ENCODE assay signal across 8 cellular contexts in the genomic region with DNA sequence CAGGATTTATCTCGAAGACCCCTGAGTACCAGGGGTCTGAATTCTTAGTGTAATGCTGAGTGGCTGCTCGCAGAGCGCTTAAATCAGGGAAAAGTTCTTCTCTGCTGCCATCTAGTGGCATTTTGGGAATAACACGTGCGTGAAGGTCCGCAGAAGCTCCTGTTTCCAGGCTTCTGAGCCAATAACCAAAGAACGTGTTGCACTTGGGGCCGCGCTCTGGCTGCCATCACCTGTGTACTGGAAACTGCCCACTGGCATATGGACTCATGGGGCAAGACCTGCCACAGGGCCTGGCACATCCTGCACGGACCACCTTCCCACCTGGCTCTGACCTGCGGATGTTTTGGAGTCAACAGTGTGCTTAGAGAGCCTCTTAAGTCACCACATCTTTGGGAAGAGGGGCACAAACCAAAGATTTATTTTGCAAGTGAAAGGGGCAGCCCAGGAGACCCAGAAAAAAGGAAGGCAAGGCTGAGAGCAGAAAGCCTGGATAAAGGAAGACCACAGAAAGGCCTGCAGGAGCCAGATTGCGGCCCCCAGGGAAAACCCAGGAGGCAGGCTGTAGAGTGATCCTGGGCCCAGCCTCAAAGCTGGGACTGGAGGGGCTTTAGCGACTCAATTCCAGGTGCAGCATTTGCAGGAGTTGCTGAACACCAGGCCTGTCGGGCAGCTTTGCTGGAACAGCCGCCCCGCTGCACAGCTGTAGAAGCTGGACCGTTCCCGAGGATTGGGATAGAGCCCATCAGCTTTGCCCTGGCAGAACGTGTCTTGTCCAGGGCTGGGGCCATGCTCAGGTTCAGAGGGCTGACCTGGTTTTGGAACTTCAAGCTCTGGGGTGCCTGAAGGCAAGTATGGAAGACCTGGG. TPM values are rescaled to one million over a fixed set of nuclear protein-coding genes. Genes with fewer than 3 reads are reported as not detected.
A peak's percentile ranks its signal among the peaks of the same experiment; 100 is the strongest.
DNase-seq lines count a peak whose midpoint lies in the region; ATAC-seq and TF ChIP-seq lines count a peak whose summit lies in the region.

No MANE protein-coding gene starts in this region.

- TF ChIP-seq CTCF in BE2C (IDR thresholded peaks at IDR 0.05; ENCODE audit: low read depth, low read length) = peak; percentile 79
- peak; percentile 62 for TF ChIP-seq CTCF in lung (IDR thresholded peaks at IDR 0.05; ENCODE audit: control extremely low read depth, extremely low read depth)

- DNase-seq in BE2C (peak; percentile 67), HEK293T (ENCODE audit: extremely low spot score) (peak; percentile 83), NCI-H69 (lab: John Stamatoyannopoulos, UW) (peak; percentile 84), lung (ENCODE audit: low spot score) (peak; percentile 54)
- DNase-seq in activated CD4-positive, alpha-beta T cell treated with anti-CD3 and anti-CD28 coated beads, Interleukin-2, amount 50 U/mL, for 4 hours = peak; percentile 33
- peak; percentile 40 for DNase-seq in effector CD4-positive, alpha-beta T cell
- peak; percentile 10 to 22 for DNase-seq in stimulated activated CD8-positive, alpha-beta memory T cell treated with anti-CD3 and anti-CD28 coated beads, Interleukin-15, amount 100 ng/mL, for 48 hours (ENCODE audit: low read depth in 2 of 2)

- ATAC-seq in lung (ENCODE audit: insufficient read depth, low FRiP score) (peak; percentile 64), HG02970 (IDR thresholded peaks at IDR 0.05; ENCODE audit: low FRiP score, unreplicated experiment) (no peak)

- CTCF ChIA-PET in HEK293T (lab: Yijun Ruan, JAX) = interaction anchor here (0.5 to 6.6 kb wide), 14 partner anchors 9 to 185 kb away, joined by 3 to 58 read pairs (median 5); a partner anchor contains a TSS

- WGBS in lung, 2 donors = 34 to 35% methylated on average over 19 of the region's 19 CpGs

- H3K27me3 ChIP-seq in BE2C = no peaks in the 10 kb centered on the region
- no peaks in the 10 kb centered on the region for H3K27me3 ChIP-seq in lung (ENCODE audit: control insufficient read depth, insufficient read depth)

- H3K9me3 ChIP-seq in BE2C (no peaks in the 10 kb centered on the region), lung (ENCODE audit: control insufficient read depth in 2 of 2, insufficient read depth in 1 of 2, low read length in 1 of 2) (no peaks in the 10 kb centered on the region)

- H3K4me3 ChIP-seq in BE2C (ENCODE audit: low read depth, low read length) (no peak overlapping the region), lung (no peak overlapping the region)

- no peak overlapping the region for H3K27ac ChIP-seq in lung (ENCODE audit: low read depth in 1 of 2, low read length in 1 of 2)

- H3K4me1 ChIP-seq in BE2C = no peaks in the 10 kb centered on the region
- no peaks in the 10 kb centered on the region for H3K4me1 ChIP-seq in lung (ENCODE audit: control insufficient read depth in 2 of 2, insufficient read depth in 2 of 2, low read length in 2 of 2)

- H3K36me3 ChIP-seq in BE2C (no peaks in the 10 kb centered on the region), lung (ENCODE audit: control insufficient read depth in 2 of 2, insufficient read depth in 2 of 2, low read length in 2 of 2) (no peaks in the 10 kb centered on the region)

- POLR2A ChIA-PET in HEK293T (lab: Yijun Ruan, JAX) = interaction anchor here (0.8 to 1.2 kb wide), 2 partner anchors 11 to 51 kb away, joined by 3 read pairs; no protein-coding TSS in a partner anchor

TF ChIP-seq in HEK293T, 16 proteins besides CTCF, POLR2A, EP300 and RAD21:
- TF ChIP-seq FOXM1 (IDR thresholded peaks at IDR 0.05; ENCODE audit: borderline replicate concordance) (no peak), TARDBP (IDR thresholded peaks at IDR 0.05) (no peak), SP1 (IDR thresholded peaks at IDR 0.05) (no peak), HDGF (IDR thresholded peaks at IDR 0.05; ENCODE audit: borderline replicate concordance) (no peak), ELF4 (IDR thresholded peaks at IDR 0.05) (no peak), SUZ12 (IDR thresholded peaks at IDR 0.05) (no peak), ZNF384 (IDR thresholded peaks at IDR 0.05) (no peak), NFRKB (IDR thresholded peaks at IDR 0.05) (no peak), BHLHE40 (IDR thresholded peaks at IDR 0.05; ENCODE audit: borderline replicate concordance) (no peak), L3MBTL2 (conservative IDR thresholded peaks at IDR 0.05) (no peak), FOXK2 (IDR thresholded peaks at IDR 0.05) (no peak), LEF1 (IDR thresholded peaks at IDR 0.05; ENCODE audit: borderline replicate concordance) (no peak), ARNT (IDR thresholded peaks at IDR 0.05) (no peak), CTBP1 (IDR thresholded peaks at IDR 0.05; ENCODE audit: borderline replicate concordance) (no peak), FOXA1 (IDR thresholded peaks at IDR 0.05) (no peak)
- TF ChIP-seq, protein P1, sequence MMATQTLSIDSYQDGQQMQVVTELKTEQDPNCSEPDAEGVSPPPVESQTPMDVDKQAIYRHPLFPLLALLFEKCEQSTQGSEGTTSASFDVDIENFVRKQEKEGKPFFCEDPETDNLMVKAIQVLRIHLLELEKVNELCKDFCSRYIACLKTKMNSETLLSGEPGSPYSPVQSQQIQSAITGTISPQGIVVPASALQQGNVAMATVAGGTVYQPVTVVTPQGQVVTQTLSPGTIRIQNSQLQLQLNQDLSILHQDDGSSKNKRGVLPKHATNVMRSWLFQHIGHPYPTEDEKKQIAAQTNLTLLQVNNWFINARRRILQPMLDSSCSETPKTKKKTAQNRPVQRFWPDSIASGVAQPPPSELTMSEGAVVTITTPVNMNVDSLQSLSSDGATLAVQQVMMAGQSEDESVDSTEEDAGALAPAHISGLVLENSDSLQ (IDR thresholded peaks at IDR 0.05) = no peak

RNA-seq across cellular contexts. Expression of a gene that starts 13.0 kb away (rescaled TPM):
- 0.74 TPM for polyA plus RNA-seq in BE2C (2012; ENCODE audit: insufficient read depth, insufficient read length, low read depth)
- total RNA-seq in lung = 1 to 10 TPM in 1 of 2 donors, under 1 TPM in 1; 0.89 to 1.6 TPM
- polyA plus RNA-seq in lung = 1 to 10 TPM; 2.3 to 4.9 TPM

RNA-seq across cellular contexts. Expression of a gene that starts 30.0 kb away (rescaled TPM):
- polyA plus RNA-seq in BE2C (2012; ENCODE audit: insufficient read depth, insufficient read length, low read depth) = not detected
- 10 to 100 TPM; 46.4 to 98.6 TPM for total RNA-seq in lung
- polyA plus RNA-seq in lung = 100 to 1,000 TPM; 122 to 169 TPM

RNA-seq across cellular contexts. Expression of a gene that starts 40.9 kb away (rescaled TPM):
- polyA plus RNA-seq in BE2C (2012; ENCODE audit: insufficient read depth, insufficient read length, low read depth) = not detected
- not detected for total RNA-seq in lung
- polyA plus RNA-seq in lung = under 1 TPM; 0.16 to 0.41 TPM

Comparison
In these comparisons a context has a peak if more than half of its experiments do, and no peak if none do; other contexts are left out.
1. DNase-seq: peak in every context shown above with its lines; median percentile 84 in NCI-H69; 83 in HEK293T; 67 in BE2C; 54 in lung; 40 in effector CD4-positive, alpha-beta T cell; 33 in activated CD4-positive, alpha-beta T cell treated with anti-CD3 and anti-CD28 coated beads, Interleukin-2, amount 50 U/mL, for 4 hours; 16 in stimulated activated CD8-positive, alpha-beta memory T cell treated with anti-CD3 and anti-CD28 coated beads, Interleukin-15, amount 100 ng/mL, for 48 hours.